In genomic region chr16:51337662-51338061, GRCh38 we compare ENCODE assay signal across 2 cellular contexts.
A peak's percentile ranks its signal among the peaks of the same experiment; 100 is the strongest.
TF ChIP-seq lines count a peak whose summit lies in the region.

No MANE protein-coding gene starts in this region.

TF ChIP-seq in HEK293T, 16 proteins besides CTCF, POLR2A, EP300 and RAD21 (continued from another document):
- no peak for TF ChIP-seq PKNOX1 (IDR thresholded peaks at IDR 0.05)
- no peak for TF ChIP-seq FOXA1 (IDR thresholded peaks at IDR 0.05)
- TF ChIP-seq SUZ12 (IDR thresholded peaks at IDR 0.05), result no peak

TF ChIP-seq in HepG2, 621 proteins besides CTCF, POLR2A, EP300 and RAD21 (continued from another document):
- TF ChIP-seq, protein P1, sequence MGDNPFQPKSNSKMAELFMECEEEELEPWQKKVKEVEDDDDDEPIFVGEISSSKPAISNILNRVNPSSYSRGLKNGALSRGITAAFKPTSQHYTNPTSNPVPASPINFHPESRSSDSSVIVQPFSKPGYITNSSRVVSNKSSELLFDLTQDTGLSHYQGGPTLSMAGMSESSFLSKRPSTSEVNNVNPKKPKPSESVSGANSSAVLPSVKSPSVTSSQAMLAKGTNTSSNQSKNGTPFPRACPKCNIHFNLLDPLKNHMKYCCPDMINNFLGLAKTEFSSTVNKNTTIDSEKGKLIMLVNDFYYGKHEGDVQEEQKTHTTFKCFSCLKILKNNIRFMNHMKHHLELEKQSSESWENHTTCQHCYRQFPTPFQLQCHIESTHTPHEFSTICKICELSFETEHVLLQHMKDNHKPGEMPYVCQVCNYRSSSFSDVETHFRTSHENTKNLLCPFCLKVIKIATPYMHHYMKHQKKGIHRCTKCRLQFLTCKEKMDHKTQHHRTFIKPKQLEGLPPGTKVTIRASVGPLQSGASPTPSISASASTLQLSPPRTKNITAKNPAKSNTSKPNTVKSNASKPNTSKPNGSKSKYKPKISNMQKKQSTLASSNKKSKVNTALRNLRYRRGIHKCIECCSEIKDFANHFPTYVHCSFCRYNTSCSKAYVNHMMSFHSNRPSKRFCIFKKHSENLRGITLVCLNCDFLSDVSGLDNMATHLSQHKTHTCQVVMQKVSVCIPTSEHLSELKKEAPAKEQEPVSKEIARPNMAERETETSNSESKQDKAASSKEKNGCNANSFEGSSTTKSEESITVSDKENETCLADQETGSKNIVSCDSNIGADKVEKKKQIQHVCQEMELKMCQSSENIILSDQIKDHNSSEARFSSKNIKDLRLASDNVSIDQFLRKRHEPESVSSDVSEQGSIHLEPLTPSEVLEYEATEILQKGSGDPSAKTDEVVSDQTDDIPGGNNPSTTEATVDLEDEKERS (CRISPR knock-in tag; IDR thresholded peaks at IDR 0.05), result no peak
- TF ChIP-seq, protein P2, sequence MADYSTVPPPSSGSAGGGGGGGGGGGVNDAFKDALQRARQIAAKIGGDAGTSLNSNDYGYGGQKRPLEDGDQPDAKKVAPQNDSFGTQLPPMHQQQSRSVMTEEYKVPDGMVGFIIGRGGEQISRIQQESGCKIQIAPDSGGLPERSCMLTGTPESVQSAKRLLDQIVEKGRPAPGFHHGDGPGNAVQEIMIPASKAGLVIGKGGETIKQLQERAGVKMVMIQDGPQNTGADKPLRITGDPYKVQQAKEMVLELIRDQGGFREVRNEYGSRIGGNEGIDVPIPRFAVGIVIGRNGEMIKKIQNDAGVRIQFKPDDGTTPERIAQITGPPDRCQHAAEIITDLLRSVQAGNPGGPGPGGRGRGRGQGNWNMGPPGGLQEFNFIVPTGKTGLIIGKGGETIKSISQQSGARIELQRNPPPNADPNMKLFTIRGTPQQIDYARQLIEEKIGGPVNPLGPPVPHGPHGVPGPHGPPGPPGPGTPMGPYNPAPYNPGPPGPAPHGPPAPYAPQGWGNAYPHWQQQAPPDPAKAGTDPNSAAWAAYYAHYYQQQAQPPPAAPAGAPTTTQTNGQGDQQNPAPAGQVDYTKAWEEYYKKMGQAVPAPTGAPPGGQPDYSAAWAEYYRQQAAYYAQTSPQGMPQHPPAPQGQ (CRISPR knock-in tag; IDR thresholded peaks at IDR 0.05; ENCODE audit: borderline replicate concordance), result no peak
- TF ChIP-seq STAG1 (CRISPR knock-in tag; IDR thresholded peaks at IDR 0.05), result peak; percentile 45; the same call in 1 of the 2 replicates
- TF ChIP-seq, protein P3, sequence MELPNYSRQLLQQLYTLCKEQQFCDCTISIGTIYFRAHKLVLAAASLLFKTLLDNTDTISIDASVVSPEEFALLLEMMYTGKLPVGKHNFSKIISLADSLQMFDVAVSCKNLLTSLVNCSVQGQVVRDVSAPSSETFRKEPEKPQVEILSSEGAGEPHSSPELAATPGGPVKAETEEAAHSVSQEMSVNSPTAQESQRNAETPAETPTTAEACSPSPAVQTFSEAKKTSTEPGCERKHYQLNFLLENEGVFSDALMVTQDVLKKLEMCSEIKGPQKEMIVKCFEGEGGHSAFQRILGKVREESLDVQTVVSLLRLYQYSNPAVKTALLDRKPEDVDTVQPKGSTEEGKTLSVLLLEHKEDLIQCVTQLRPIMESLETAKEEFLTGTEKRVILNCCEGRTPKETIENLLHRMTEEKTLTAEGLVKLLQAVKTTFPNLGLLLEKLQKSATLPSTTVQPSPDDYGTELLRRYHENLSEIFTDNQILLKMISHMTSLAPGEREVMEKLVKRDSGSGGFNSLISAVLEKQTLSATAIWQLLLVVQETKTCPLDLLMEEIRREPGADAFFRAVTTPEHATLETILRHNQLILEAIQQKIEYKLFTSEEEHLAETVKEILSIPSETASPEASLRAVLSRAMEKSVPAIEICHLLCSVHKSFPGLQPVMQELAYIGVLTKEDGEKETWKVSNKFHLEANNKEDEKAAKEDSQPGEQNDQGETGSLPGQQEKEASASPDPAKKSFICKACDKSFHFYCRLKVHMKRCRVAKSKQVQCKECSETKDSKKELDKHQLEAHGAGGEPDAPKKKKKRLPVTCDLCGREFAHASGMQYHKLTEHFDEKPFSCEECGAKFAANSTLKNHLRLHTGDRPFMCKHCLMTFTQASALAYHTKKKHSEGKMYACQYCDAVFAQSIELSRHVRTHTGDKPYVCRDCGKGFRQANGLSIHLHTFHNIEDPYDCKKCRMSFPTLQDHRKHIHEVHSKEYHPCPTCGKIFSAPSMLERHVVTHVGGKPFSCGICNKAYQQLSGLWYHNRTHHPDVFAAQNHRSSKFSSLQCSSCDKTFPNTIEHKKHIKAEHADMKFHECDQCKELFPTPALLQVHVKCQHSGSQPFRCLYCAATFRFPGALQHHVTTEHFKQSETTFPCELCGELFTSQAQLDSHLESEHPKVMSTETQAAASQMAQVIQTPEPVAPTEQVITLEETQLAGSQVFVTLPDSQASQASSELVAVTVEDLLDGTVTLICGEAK (IDR thresholded peaks at IDR 0.05), result no peak
- TF ChIP-seq, protein P3 (CRISPR knock-in tag; IDR thresholded peaks at IDR 0.05), result no peak
- no peak for TF ChIP-seq AHR (CRISPR knock-in tag; IDR thresholded peaks at IDR 0.05)
- no peak for TF ChIP-seq ASH2L (IDR thresholded peaks at IDR 0.05; ENCODE audit: insufficient read length, low read depth, low read length)
- TF ChIP-seq, protein P4, sequence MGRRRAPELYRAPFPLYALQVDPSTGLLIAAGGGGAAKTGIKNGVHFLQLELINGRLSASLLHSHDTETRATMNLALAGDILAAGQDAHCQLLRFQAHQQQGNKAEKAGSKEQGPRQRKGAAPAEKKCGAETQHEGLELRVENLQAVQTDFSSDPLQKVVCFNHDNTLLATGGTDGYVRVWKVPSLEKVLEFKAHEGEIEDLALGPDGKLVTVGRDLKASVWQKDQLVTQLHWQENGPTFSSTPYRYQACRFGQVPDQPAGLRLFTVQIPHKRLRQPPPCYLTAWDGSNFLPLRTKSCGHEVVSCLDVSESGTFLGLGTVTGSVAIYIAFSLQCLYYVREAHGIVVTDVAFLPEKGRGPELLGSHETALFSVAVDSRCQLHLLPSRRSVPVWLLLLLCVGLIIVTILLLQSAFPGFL (CRISPR knock-in tag; IDR thresholded peaks at IDR 0.05), result no peak
- TF ChIP-seq SOX13 (IDR thresholded peaks at IDR 0.05), result no peak
- peak in 1 of 2 experiments; percentile 50; a peak in 2 of 4 replicates for TF ChIP-seq SOX13 (CRISPR knock-in tag; conservative IDR thresholded peaks at IDR 0.05 in 1 of 2, IDR thresholded peaks at IDR 0.05 in 1 of 2)
- 0 out of 2 replicates have a peak, but pooled peaks have one; percentile 20 for TF ChIP-seq NCOR1 (IDR thresholded peaks at IDR 0.05; ENCODE audit: borderline replicate concordance, low read length)
- peak; percentile 47; the same call in 1 of the 2 replicates for TF ChIP-seq SMC3 (IDR thresholded peaks at IDR 0.05; ENCODE audit: low read length)
- no peak for TF ChIP-seq ELF3 (CRISPR knock-in tag; IDR thresholded peaks at IDR 0.05)
- TF ChIP-seq RFXAP (CRISPR knock-in tag; IDR thresholded peaks at IDR 0.05; ENCODE audit: borderline replicate concordance), result no peak
